8 cellular contexts compared by ENCODE assay signal in the genomic region with DNA sequence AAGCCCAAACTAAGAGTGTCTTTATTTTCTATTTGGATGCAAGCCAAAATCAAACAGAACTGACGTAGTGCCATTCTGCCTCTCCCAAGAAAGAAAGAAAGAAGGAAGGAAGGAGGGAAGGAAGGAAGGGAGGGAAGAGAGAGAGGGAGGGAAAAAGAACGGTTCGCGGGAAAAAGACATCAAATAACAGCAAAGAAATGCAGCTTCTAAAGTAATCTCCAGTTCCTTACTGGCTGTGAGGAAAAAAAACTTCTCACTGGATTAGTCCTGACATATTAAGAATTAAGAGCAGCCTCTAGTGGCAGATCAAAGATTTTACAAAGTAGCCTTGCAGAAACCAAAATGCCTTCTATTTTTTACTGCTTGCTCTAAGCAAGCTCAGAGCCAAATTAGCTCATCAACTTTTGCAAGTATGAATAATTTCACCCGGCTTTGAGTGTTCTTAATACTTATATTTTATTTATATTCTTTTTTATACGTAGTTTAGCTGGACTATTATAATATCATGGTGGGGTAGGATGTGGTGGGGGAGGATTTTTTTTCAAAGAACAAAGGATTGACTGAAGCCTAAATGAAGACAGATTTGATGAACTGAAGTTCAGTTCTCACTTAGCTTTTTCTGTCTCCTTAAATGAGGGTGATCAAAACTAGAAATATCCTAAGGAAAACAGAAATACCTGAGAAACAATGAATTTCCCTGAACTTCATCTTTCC. TPM values are rescaled to one million over a fixed set of nuclear protein-coding genes. Genes with fewer than 3 reads are reported as not detected.
DNase-seq lines count a peak whose midpoint lies in the region; ATAC-seq and TF ChIP-seq lines count a peak whose summit lies in the region.

No MANE protein-coding gene starts in this region.

- TF ChIP-seq CTCF in WERI-Rb-1 (IDR thresholded peaks at IDR 0.05; ENCODE audit: low read depth, low read length) = peak; percentile 61

- ATAC-seq in GM21619 (IDR thresholded peaks at IDR 0.05; ENCODE audit: unreplicated experiment) (no peak), HG02763 (IDR thresholded peaks at IDR 0.05; ENCODE audit: unreplicated experiment) (no peak), HG03565 (IDR thresholded peaks at IDR 0.05; ENCODE audit: unreplicated experiment) (no peak)

- H3K27me3 ChIP-seq in WERI-Rb-1 (ENCODE audit: insufficient read depth, low read depth, severe bottlenecking) = peaks cover 27% of the 10 kb centered on the region

- no peak overlapping the region for H3K4me3 ChIP-seq in WERI-Rb-1 (ENCODE audit: low read depth, low read length)

- H3K27ac ChIP-seq in WERI-Rb-1 = no peak overlapping the region

- DNase-seq in Ammon's horn (ENCODE audit: low spot score) = peak; percentile 9
- DNase-seq in HT1080 (ENCODE audit: low read depth) = peak; percentile 60
- DNase-seq in WERI-Rb-1 = no peak
- peak; percentile 77 for DNase-seq in hepatic stellate cell (ENCODE audit: low spot score)
- DNase-seq in MV-4-11 (lab: John Stamatoyannopoulos, UW) = no peak

- H3K9me3 ChIP-seq in WERI-Rb-1 (ENCODE audit: severe bottlenecking) = no peaks in the 10 kb centered on the region

- H3K36me3 ChIP-seq in WERI-Rb-1 = no peaks in the 10 kb centered on the region

RNA-seq across cellular contexts. Expression of a gene that starts 36.6 kb away (rescaled TPM):
- 4.6 and 7.1 TPM in 2 replicates for total RNA-seq in HT1080 (2014; rRNA removed; shearing (Covaris generic))
- polyA plus RNA-seq in HT1080 (2015; cell fraction: cytosol; rRNA removed) = 3.8 and 4.3 TPM in 2 replicates
- 8.6 and 12.1 TPM in 2 replicates for polyA plus RNA-seq in HT1080 (2015; cell fraction: nucleus; rRNA removed)

Comparison
In these comparisons a context has a peak if more than half of its experiments do, and no peak if none do; other contexts are left out.
1. DNase-seq: peak in Ammon's horn (single experiment), HT1080 (single experiment) and hepatic stellate cell (single experiment); none in WERI-Rb-1 (single experiment) and MV-4-11 (single experiment).